In the genomic region with DNA sequence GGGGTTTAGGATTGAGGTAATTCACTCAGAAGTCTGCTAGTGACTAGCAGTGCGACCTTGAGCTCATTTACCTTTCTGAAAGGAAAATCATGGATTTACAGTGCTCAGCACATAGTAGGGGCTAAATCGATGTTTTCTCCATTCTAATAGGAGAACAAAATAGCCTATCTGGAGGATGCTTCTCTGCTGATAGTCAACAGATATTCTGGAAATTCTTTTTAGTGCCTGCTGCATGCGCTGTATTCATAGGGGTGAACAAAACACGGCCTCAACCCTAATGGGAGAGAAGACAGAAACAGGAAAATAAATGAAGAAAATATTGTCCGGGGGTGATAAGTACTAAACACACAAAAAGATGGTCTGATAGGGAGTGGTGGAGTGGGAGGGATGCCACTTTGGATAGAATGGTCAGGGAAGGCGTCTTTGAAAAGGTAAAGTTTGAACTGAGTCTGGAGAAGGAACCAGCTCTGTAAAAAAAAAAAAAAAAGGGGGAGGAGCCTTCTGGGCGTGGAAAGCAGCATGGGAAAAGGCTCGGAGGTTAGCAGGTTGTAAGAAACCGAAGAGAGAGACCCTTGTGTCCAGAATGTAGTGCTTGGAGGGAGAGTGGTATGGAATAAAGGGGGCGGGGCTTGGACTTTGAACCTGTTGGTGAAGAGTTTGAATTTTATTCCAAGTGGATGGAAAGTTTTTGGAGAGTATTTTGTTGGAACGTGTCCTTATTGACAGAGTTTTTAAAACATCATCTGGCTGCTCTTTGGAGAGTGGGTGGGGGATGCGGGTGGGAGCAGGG, we compare ENCODE assay signal across 8 cellular contexts. TPM values are rescaled to one million over a fixed set of nuclear protein-coding genes. Genes with fewer than 3 reads are reported as not detected.
DNase-seq lines count a peak whose midpoint lies in the region; ATAC-seq and TF ChIP-seq lines count a peak whose summit lies in the region.

No MANE protein-coding gene starts in this region.

- peaks cover 0 to 2% (median 0%) of the 10 kb centered on the region in 3 donors for H3K27me3 Mint-ChIP-seq in CD14-positive monocyte (ENCODE audit: low read depth in 3 of 3)

- H3K27ac ChIP-seq in layer of hippocampus (ENCODE audit: low read depth, low read length) (peak overlapping the region; percentile 2), thyroid gland (peak overlapping the region; percentile 78 to 95 (median 86))

- no peaks in the 10 kb centered on the region for H3K36me3 ChIP-seq in thyroid gland

- H3K27ac Mint-ChIP-seq in CD14-positive monocyte, result peak overlapping the region; percentile 100

- H3K4me3 Mint-ChIP-seq in CD14-positive monocyte, result peak overlapping the region; percentile 96 to 98

- peaks cover 22 to 42% of the 10 kb centered on the region in 2 donors for H3K36me3 Mint-ChIP-seq in CD14-positive monocyte

- H3K4me1 Mint-ChIP-seq in CD14-positive monocyte, result peaks cover 70% of the 10 kb centered on the region

- 31 to 32% methylated on average over 12 of the region's 12 CpGs for WGBS in thyroid gland, 2 donors

- ATAC-seq in GM19035 (IDR thresholded peaks at IDR 0.05; ENCODE audit: unreplicated experiment), result no peak

- TF ChIP-seq CTCF in CD14-positive monocyte (IDR thresholded peaks at IDR 0.05), result no peak
- no peak for TF ChIP-seq CTCF in thyroid gland (IDR thresholded peaks at IDR 0.05)

- H3K9me3 Mint-ChIP-seq in CD14-positive monocyte, result peaks cover 0 to 2% (median 0%) of the 10 kb centered on the region in 7 donors

- DNase-seq in CD14-positive monocyte (ENCODE audit: low spot score), result no peak
- DNase-seq in HuH-7.5 (ENCODE audit: low spot score), result peak; percentile 68
- peak; percentile 29 for DNase-seq in amniotic epithelial cell (ENCODE audit: low read depth)
- no peak for DNase-seq in thyroid gland
- DNase-seq in NCI-H2171 treated with DMSO at 0.1 percent for 48 hours (lab: John Stamatoyannopoulos, UW), result no peak
- no peak for DNase-seq in activated effector memory CD4-positive, alpha-beta T cell treated with anti-CD3 and anti-CD28 coated beads, Interleukin-2, amount 50 U/mL, for 16 hours

- intact Hi-C loops in CD14-positive monocyte (cut with micrococcal nuclease) (loop anchor here in 1 of 2 donors (5.0 kb wide), 2 partner anchors 81 to 299 kb away; a partner anchor contains a TSS), thyroid gland (cut with DNase I) (no loop called here)

- no peaks in the 10 kb centered on the region for H3K9me3 ChIP-seq in thyroid gland

- H3K4me3 ChIP-seq in thyroid gland (replicated peaks in 1 of 3), result peak overlapping the region in 2 of 3 donors; percentile 71 to 90

- TF ChIP-seq POLR2A in thyroid gland (IDR thresholded peaks at IDR 0.05), result peak in 1 of 2 donors; percentile 21

- H3K27me3 ChIP-seq in layer of hippocampus (ENCODE audit: control insufficient read depth, insufficient read depth, low read length), result no peaks in the 10 kb centered on the region
- no peaks in the 10 kb centered on the region for H3K27me3 ChIP-seq in thyroid gland

- H3K4me1 ChIP-seq in thyroid gland, result peaks cover 35 to 38% of the 10 kb centered on the region in 2 donors

RNA-seq across cellular contexts. Expression of a gene that starts 1.7 kb away (rescaled TPM):
- polyA plus RNA-seq in CD14-positive monocyte, result 10 to 100 TPM in 1 of 2 donors, 1 to 10 TPM in 1; 7.1 to 10.0 TPM
- 10 to 100 TPM; 70.3 to 93.5 (median 85.7) TPM for total RNA-seq in thyroid gland

Comparison
In these comparisons a context has a peak if more than half of its experiments do, and no peak if none do; other contexts are left out.
1. DNase-seq: peak in HuH-7.5 (single experiment) and amniotic epithelial cell (single experiment); none in CD14-positive monocyte (single experiment), thyroid gland (0 of 2), NCI-H2171 treated with DMSO at 0.1 percent for 48 hours (single experiment) and activated effector memory CD4-positive, alpha-beta T cell treated with anti-CD3 and anti-CD28 coated beads, Interleukin-2, amount 50 U/mL, for 16 hours (single experiment).